Comparison of ENCODE assay signal across 13 cellular contexts in the genomic region with DNA sequence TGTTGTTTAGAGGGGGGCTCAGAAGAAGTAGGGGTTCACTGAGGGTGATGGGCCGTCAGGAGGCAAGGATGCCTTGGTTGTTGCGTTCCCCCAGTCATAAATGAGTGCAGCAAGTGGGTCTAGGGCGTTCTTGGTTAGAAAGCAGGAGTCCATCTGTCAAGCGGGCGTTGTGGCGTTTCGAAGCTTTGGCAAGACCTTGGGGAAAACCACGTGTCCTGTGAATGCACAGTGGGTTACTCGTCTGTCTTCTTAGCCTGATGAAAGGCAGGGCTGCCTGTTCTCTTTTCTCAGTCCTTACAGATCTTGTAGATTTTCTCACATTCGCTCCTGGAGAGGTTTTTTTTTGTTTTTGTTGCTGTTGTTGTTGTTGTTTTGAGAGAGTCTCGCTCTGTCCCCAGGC.
"Had no signal": no experiment of that assay in that cellular context is flagged by ENCODE, and none has a peak within 500 bp of the region (broad histone marks: within the 10 kb centered on the region; RNA-seq: fewer than 3 reads in every experiment).

No MANE protein-coding gene starts in this region.

- H3K27me3 ChIP-seq: ascending aorta, esophagus muscularis mucosa, ovary, thyroid gland had no signal

- ATAC-seq: activated T-cell treated with anti-CD3 and anti-CD28 coated beads, Interleukin-2, amount 50 U/mL, for 72 hours; natural killer cell treated with Interleukin-12 subunit alpha and Interleukin-12 subunit beta and Interleukin-15 and Interleukin-18, amount 100 ng/mL, for 72 hours; sciatic nerve had no signal

- H3K9me3 ChIP-seq: ascending aorta, esophagus muscularis mucosa, ovary, thyroid gland had no signal

- H3K27ac Mint-ChIP-seq: activated CD4-positive, alpha-beta T cell treated with anti-CD3 and anti-CD28 coated beads, Interleukin-2, amount 10 ng/mL, durations not matched to agents 7 days and 5 days; activated naive CD8-positive, alpha-beta T cell; activated T-cell treated with anti-CD3 and anti-CD28 coated beads, Interleukin-2, amount 50 U/mL, for 72 hours; natural killer cell treated with Interleukin-12 subunit alpha and Interleukin-12 subunit beta and Interleukin-15 and Interleukin-18, amount 100 ng/mL, for 72 hours had no signal

- H3K27me3 Mint-ChIP-seq: activated CD4-positive, alpha-beta T cell treated with anti-CD3 and anti-CD28 coated beads, Interleukin-2, amount 10 ng/mL, durations not matched to agents 7 days and 5 days; activated naive CD8-positive, alpha-beta T cell; natural killer cell treated with Interleukin-12 subunit alpha and Interleukin-12 subunit beta and Interleukin-15 and Interleukin-18, amount 100 ng/mL, for 72 hours had no signal

- H3K4me3 ChIP-seq: ascending aorta, esophagus muscularis mucosa, ovary, thyroid gland had no signal

- H3K4me3 Mint-ChIP-seq: activated CD4-positive, alpha-beta T cell treated with anti-CD3 and anti-CD28 coated beads, Interleukin-2, amount 10 ng/mL, durations not matched to agents 7 days and 5 days; activated naive CD8-positive, alpha-beta T cell; activated T-cell treated with anti-CD3 and anti-CD28 coated beads, Interleukin-2, amount 50 U/mL, for 72 hours; natural killer cell treated with Interleukin-12 subunit alpha and Interleukin-12 subunit beta and Interleukin-15 and Interleukin-18, amount 100 ng/mL, for 72 hours had no signal

- H3K36me3 ChIP-seq: ascending aorta, ovary, thyroid gland had no signal

- DNase-seq: activated CD4-positive, alpha-beta T cell treated with anti-CD3 and anti-CD28 coated beads, Interleukin-2, amount 10 ng/mL, durations not matched to agents 7 days and 5 days; activated CD8-positive, alpha-beta memory T cell treated with anti-CD3 and anti-CD28 coated beads, Interleukin-2, amount 50 U/mL, for 48 hours; activated gamma-delta T cell; activated T-cell treated with anti-CD3 and anti-CD28 coated beads, Interleukin-2, amount 50 U/mL, for 72 hours; hippocampal formation; mesendoderm; thyroid gland had no signal

- H3K36me3 Mint-ChIP-seq: activated naive CD8-positive, alpha-beta T cell; natural killer cell treated with Interleukin-12 subunit alpha and Interleukin-12 subunit beta and Interleukin-15 and Interleukin-18, amount 100 ng/mL, for 72 hours had no signal

- H3K9me3 Mint-ChIP-seq: activated CD4-positive, alpha-beta T cell treated with anti-CD3 and anti-CD28 coated beads, Interleukin-2, amount 10 ng/mL, durations not matched to agents 7 days and 5 days; activated T-cell treated with anti-CD3 and anti-CD28 coated beads, Interleukin-2, amount 50 U/mL, for 72 hours; natural killer cell treated with Interleukin-12 subunit alpha and Interleukin-12 subunit beta and Interleukin-15 and Interleukin-18, amount 100 ng/mL, for 72 hours had no signal

- H3K4me1 ChIP-seq: ascending aorta had no signal

- H3K27ac ChIP-seq: ascending aorta, esophagus muscularis mucosa, ovary, thyroid gland had no signal
